Comparison of ENCODE assay signal across 13 cellular contexts in the genomic region with DNA sequence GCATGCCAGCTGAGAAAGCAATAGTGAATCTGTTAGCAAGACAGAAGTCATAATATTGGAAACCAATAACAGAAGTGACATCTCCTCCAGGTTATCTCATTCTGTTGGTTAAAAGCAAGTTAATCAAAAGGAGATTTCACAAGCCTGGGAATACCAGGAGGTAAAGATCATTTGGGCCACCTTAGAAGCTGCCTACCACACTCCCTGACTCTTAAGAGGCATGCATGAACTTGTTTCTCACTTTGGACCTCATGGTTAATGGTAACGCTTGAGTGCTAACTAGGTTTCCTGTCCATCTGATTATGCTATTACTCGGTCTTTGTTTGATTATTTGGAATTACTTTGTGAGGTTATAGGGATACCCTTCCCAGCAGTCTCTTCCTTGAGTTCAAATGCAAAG.
DNase-seq lines count a peak whose midpoint lies in the region; ATAC-seq and TF ChIP-seq lines count a peak whose summit lies in the region.
"Had no signal": no experiment of that assay in that cellular context is flagged by ENCODE, and none has a peak within 500 bp of the region (broad histone marks: within the 10 kb centered on the region; RNA-seq: fewer than 3 reads in every experiment).

No MANE protein-coding gene starts in this region.

- H3K9ac ChIP-seq in mammary epithelial cell (ENCODE audit: insufficient read depth, low read length) = no peak overlapping the region
- H3K9ac ChIP-seq: BLaER1 had no signal

- no peak overlapping the region for H2AFZ ChIP-seq in mammary epithelial cell (ENCODE audit: low read depth, low read length)

- peaks cover 3 to 19% (median 16%) of the 10 kb centered on the region in 5 donors for H3K9me3 Mint-ChIP-seq in CD8-positive, alpha-beta memory T cell

- no peaks in the 10 kb centered on the region for H3K36me3 Mint-ChIP-seq in CD8-positive, alpha-beta memory T cell

- ATAC-seq in foreskin keratinocyte = no peak

- no peak overlapping the region for H3K4me3 Mint-ChIP-seq in CD8-positive, alpha-beta memory T cell

- H4K20me1 ChIP-seq in mammary epithelial cell (ENCODE audit: insufficient read depth, low read length) = no peaks in the 10 kb centered on the region
- H4K20me1 ChIP-seq: BLaER1 had no signal

- no peak overlapping the region for H3K4me2 ChIP-seq in mammary epithelial cell (ENCODE audit: insufficient read depth, low read depth, low read length)
- H3K4me2 ChIP-seq: BLaER1 had no signal

- 26% methylated on average over 2 of the region's 2 CpGs for WGBS in mammary epithelial cell (ENCODE audit: low coverage, missing lambda C conversion rate)

- TF ChIP-seq CTCF in mammary epithelial cell (conservative IDR thresholded peaks at IDR 0.05 in 1 of 2, IDR thresholded peaks at IDR 0.05 in 1 of 2; ENCODE audit: extremely low read depth in 1 of 2, insufficient read depth in 1 of 2, low read depth in 1 of 2, low read length in 2 of 2) = no peak
- no peak for TF ChIP-seq CTCF in foreskin keratinocyte (conservative IDR thresholded peaks at IDR 0.05)

- DNase-seq in DMS 273 (lab: John Stamatoyannopoulos, UW; ENCODE audit: unreplicated experiment) = peak; percentile 6
- no peak for DNase-seq in DMS 273 treated with DMSO at 0.1 percent for 48 hours (lab: John Stamatoyannopoulos, UW)
- peak; percentile 56 for DNase-seq in mammary epithelial cell
- peak; percentile 40 to 67 for DNase-seq in foreskin keratinocyte
- DNase-seq in CD8-positive, alpha-beta memory T cell = no peak
- no peak for DNase-seq in DMS79 (lab: John Stamatoyannopoulos, UW)
- no peak for DNase-seq in posterior cingulate gyrus
- DNase-seq: AML-193, DMS79 treated with DMSO at 0.1 percent for 48 hours, EL, HCEC 1CT had no signal

- POLR2A ChIA-PET in CD8-positive, alpha-beta memory T cell (lab: Charles Lee) = no interaction called here

- H3K27me3 ChIP-seq in mammary epithelial cell (ENCODE audit: insufficient read depth, low read length) (no peaks in the 10 kb centered on the region), foreskin keratinocyte (no peaks in the 10 kb centered on the region)
- H3K27me3 ChIP-seq in CD8-positive, alpha-beta memory T cell (ENCODE audit: insufficient read depth, low read length, poor library complexity, severe bottlenecking) = no peaks in the 10 kb centered on the region
- H3K27me3 ChIP-seq: BLaER1 had no signal

- no peaks in the 10 kb centered on the region for H3K4me1 Mint-ChIP-seq in CD8-positive, alpha-beta memory T cell

- CTCF ChIA-PET in mammary epithelial cell (lab: Charles Lee; ENCODE audit: low non-redundant PET) = no interaction called here
- CTCF ChIA-PET in CD8-positive, alpha-beta memory T cell (lab: Charles Lee) = no interaction called here

- intact Hi-C loops in mammary epithelial cell (cut with micrococcal nuclease) (no loop called here), posterior cingulate gyrus (cut with DNase I) (no loop called here)

- no peaks in the 10 kb centered on the region for H3K9me3 ChIP-seq in mammary epithelial cell (replicated peaks; ENCODE audit: insufficient read depth, low read length)
- H3K9me3 ChIP-seq in CD8-positive, alpha-beta memory T cell (ENCODE audit: low read length) = no peaks in the 10 kb centered on the region
- H3K9me3 ChIP-seq: BLaER1 had no signal

- H3K79me2 ChIP-seq in mammary epithelial cell (ENCODE audit: insufficient read depth, low read length) = no peaks in the 10 kb centered on the region

- no peaks in the 10 kb centered on the region for H3K36me3 ChIP-seq in mammary epithelial cell (ENCODE audit: insufficient read depth, low read length)
- no peaks in the 10 kb centered on the region for H3K36me3 ChIP-seq in CD8-positive, alpha-beta memory T cell (ENCODE audit: insufficient read depth, low read length)
- H3K36me3 ChIP-seq: BLaER1 had no signal

- dilution Hi-C loops in mammary epithelial cell (cut with HindIII; ENCODE audit: low sequenced_read_pairs) = no loop called here

- no peaks in the 10 kb centered on the region for H3K27me3 Mint-ChIP-seq in CD8-positive, alpha-beta memory T cell

- no peak overlapping the region for H3K4me3 ChIP-seq in mammary epithelial cell (replicated peaks in 1 of 3; ENCODE audit: insufficient read depth in 1 of 3, low read depth in 2 of 3, low read length in 3 of 3)
- no peak overlapping the region for H3K4me3 ChIP-seq in CD8-positive, alpha-beta memory T cell (ENCODE audit: low read length)
- H3K4me3 ChIP-seq: BLaER1 had no signal

- in situ Hi-C loops in mammary epithelial cell (cut with MboI; ENCODE audit: low sequenced_read_pairs in 2 of 2) = no loop called here

- H3K27ac Mint-ChIP-seq in CD8-positive, alpha-beta memory T cell = no peak overlapping the region

- no peaks in the 10 kb centered on the region for H3K4me1 ChIP-seq in mammary epithelial cell (ENCODE audit: insufficient read depth, low read length)
- H3K4me1 ChIP-seq in foreskin keratinocyte = no peaks in the 10 kb centered on the region
- H3K4me1 ChIP-seq in CD8-positive, alpha-beta memory T cell (ENCODE audit: insufficient read depth, low read length) = no peaks in the 10 kb centered on the region

- no TSS peak for BruUV-seq in mammary epithelial cell (replicated peaks; lab: Mats Ljungman, UMichigan)

- H3K27ac ChIP-seq in mammary epithelial cell (ENCODE audit: insufficient read depth, low read depth, low read length) (no peak overlapping the region), foreskin keratinocyte (no peak overlapping the region)
- H3K27ac ChIP-seq in CD8-positive, alpha-beta memory T cell (ENCODE audit: low read depth, low read length) = no peak overlapping the region
- H3K27ac ChIP-seq: 22Rv1, BLaER1 had no signal

Comparison
In these comparisons a context has a peak if more than half of its experiments do, and no peak if none do; other contexts are left out.
1. DNase-seq: peak in DMS 273 (single experiment), mammary epithelial cell (single experiment) and foreskin keratinocyte (2 of 2); none in DMS 273 treated with DMSO at 0.1 percent for 48 hours (single experiment), CD8-positive, alpha-beta memory T cell (0 of 5), DMS79 (single experiment) and posterior cingulate gyrus (0 of 10).